In the genomic region with DNA sequence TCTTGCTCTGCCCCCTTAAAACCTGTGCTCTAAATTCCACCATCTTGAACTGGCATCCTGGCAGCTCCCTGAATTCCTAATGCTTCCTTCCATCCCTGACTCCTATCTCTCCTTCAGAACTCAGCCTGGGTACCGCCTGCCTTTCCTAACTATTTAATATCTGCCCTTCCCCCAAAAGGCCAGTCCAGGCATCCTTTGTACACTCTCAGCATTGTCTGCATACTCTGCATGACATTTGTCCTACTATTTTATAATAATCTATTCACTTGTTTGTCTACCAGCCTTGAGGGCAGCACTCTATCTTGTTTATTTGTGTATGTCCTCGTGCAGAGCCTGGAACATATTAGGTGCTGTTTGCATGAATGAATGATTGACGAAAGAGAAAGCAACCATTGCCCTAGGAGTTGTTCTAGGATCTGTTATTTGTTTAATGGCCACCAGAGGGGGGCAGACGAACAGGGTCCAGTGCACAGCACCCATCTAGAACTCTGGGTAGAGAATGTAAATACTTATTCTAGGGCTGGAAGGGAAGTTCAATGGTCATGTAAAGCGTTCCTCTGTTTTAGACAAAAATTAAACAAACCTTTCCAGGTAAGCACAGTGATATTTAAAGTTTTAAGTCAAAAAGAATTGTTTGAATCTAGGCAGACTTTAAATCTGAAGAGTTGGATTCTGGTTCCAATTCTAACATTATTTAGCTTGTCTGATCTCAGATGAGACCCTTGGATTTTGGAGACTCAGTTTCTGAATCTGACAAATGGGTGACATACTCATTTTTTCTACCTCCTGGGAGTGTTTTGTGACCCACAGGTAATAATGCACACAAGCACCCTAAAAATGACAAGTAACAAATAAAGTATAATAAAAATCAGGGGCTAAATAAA, we compare ENCODE assay signal across 8 cellular contexts.
A peak's percentile ranks its signal among the peaks of the same experiment; 100 is the strongest.
DNase-seq lines count a peak whose midpoint lies in the region; ATAC-seq and TF ChIP-seq lines count a peak whose summit lies in the region.

No MANE protein-coding gene starts in this region.

- no peaks in the 10 kb centered on the region for H3K9me2 ChIP-seq in neural cell (ENCODE audit: insufficient read depth, low read length)

- H3K4me1 Mint-ChIP-seq in Caco-2 (ENCODE audit: low read depth, unreplicated experiment), result no peaks in the 10 kb centered on the region
- H3K4me1 Mint-ChIP-seq in activated CD4-positive, alpha-beta memory T cell treated with anti-CD3 and anti-CD28 coated beads, Interleukin-2, amount 10 ng/mL, durations not matched to agents 7 days and 5 days, result peaks cover 9% of the 10 kb centered on the region

- no peaks in the 10 kb centered on the region for H3K27me3 Mint-ChIP-seq in Caco-2 (ENCODE audit: insufficient read depth, unreplicated experiment)
- no peaks in the 10 kb centered on the region for H3K27me3 Mint-ChIP-seq in activated CD4-positive, alpha-beta memory T cell treated with anti-CD3 and anti-CD28 coated beads, Interleukin-2, amount 10 ng/mL, durations not matched to agents 7 days and 5 days

- H3K27me3 ChIP-seq in Caco-2 (replicated peaks; ENCODE audit: control insufficient read depth, insufficient read depth, low read length), result no peaks in the 10 kb centered on the region
- no peaks in the 10 kb centered on the region for H3K27me3 ChIP-seq in neural cell (ENCODE audit: insufficient read depth, low read depth, low read length)
- no peaks in the 10 kb centered on the region for H3K27me3 ChIP-seq in upper lobe of left lung

- H3K4me1 ChIP-seq in Caco-2 (no peaks in the 10 kb centered on the region), upper lobe of left lung (peaks cover 6 to 20% (median 8%) of the 10 kb centered on the region in 4 donors)

- ATAC-seq in GM19025 (IDR thresholded peaks at IDR 0.05; ENCODE audit: low read depth, unreplicated experiment), result peak; percentile 96
- ATAC-seq in HG03103 (IDR thresholded peaks at IDR 0.05; ENCODE audit: low read depth, unreplicated experiment), result peak; percentile 97
- ATAC-seq in upper lobe of left lung (ENCODE audit: low FRiP score in 2 of 2), result peak; percentile 86 to 91

- CTCF ChIA-PET in Caco-2 (lab: Charles Lee), result interaction anchor here (0.7 to 2.5 kb wide), 5 partner anchors 12 to 175 kb away, joined by 3 to 20 read pairs (median 3); a partner anchor contains a TSS
- CTCF ChIA-PET in activated CD4-positive, alpha-beta memory T cell treated with anti-CD3 and anti-CD28 coated beads, Interleukin-2, amount 10 ng/mL, durations not matched to agents 7 days and 5 days (lab: Charles Lee), result interaction anchor here (0.6 to 3.2 kb wide), 18 partner anchors 11 to 476 kb away, joined by 3 to 21 read pairs (median 5); a partner anchor contains a TSS

- no peak overlapping the region for H3K4me3 Mint-ChIP-seq in Caco-2 (ENCODE audit: unreplicated experiment)
- peak overlapping the region; percentile 30 for H3K4me3 Mint-ChIP-seq in activated CD4-positive, alpha-beta memory T cell treated with anti-CD3 and anti-CD28 coated beads, Interleukin-2, amount 10 ng/mL, durations not matched to agents 7 days and 5 days

- WGBS in upper lobe of left lung, 2 donors, result 11 to 14% methylated on average over 5 of the region's 5 CpGs

- TF ChIP-seq RAD21 in neural cell (conservative IDR thresholded peaks at IDR 0.05), result no peak

- no peak overlapping the region for H2AFZ ChIP-seq in neural cell (ENCODE audit: low read depth, low read length)

- no peaks in the 10 kb centered on the region for H3K79me2 ChIP-seq in neural cell (replicated peaks; ENCODE audit: insufficient read depth, low read length)

- no peaks in the 10 kb centered on the region for H3K36me3 Mint-ChIP-seq in Caco-2 (ENCODE audit: insufficient read depth, unreplicated experiment)
- no peaks in the 10 kb centered on the region for H3K36me3 Mint-ChIP-seq in activated CD4-positive, alpha-beta memory T cell treated with anti-CD3 and anti-CD28 coated beads, Interleukin-2, amount 10 ng/mL, durations not matched to agents 7 days and 5 days (ENCODE audit: low read depth)

- POLR2A ChIA-PET in Caco-2 (lab: Charles Lee), result no interaction called here
- POLR2A ChIA-PET in activated CD4-positive, alpha-beta memory T cell treated with anti-CD3 and anti-CD28 coated beads, Interleukin-2, amount 10 ng/mL, durations not matched to agents 7 days and 5 days (lab: Charles Lee), result interaction anchor here (1.0 kb wide), 1 partner anchor 130 kb away, joined by 3 read pairs; no protein-coding TSS in a partner anchor

- H3K4me3 ChIP-seq in Caco-2 (ENCODE audit: low read depth, low read length), result no peak overlapping the region
- no peak overlapping the region for H3K4me3 ChIP-seq in neural cell (ENCODE audit: low read length)
- H3K4me3 ChIP-seq in upper lobe of left lung, result peak overlapping the region in 1 of 4 donors; percentile 23

- H3K36me3 ChIP-seq in Caco-2 (ENCODE audit: control insufficient read depth, insufficient read depth, low read length), result no peaks in the 10 kb centered on the region
- H3K36me3 ChIP-seq in neural cell (ENCODE audit: insufficient read depth, low read length), result no peaks in the 10 kb centered on the region
- H3K36me3 ChIP-seq in upper lobe of left lung, result no peaks in the 10 kb centered on the region

- no peak overlapping the region for H3K9ac ChIP-seq in neural cell (ENCODE audit: low read length)

- no TSS peak for BruUV-seq in Caco-2 (replicated peaks; lab: Mats Ljungman, UMichigan)

- TF ChIP-seq CTCF in Caco-2 (IDR thresholded peaks at IDR 0.05; ENCODE audit: insufficient read depth in 1 of 2, low read depth in 1 of 2, low read length in 1 of 2, severe bottlenecking in 1 of 2, unreplicated experiment in 1 of 2) (peak; percentile 75 to 79), neural cell (IDR thresholded peaks at IDR 0.05; ENCODE audit: poor library complexity, severe bottlenecking) (peak; percentile 40), upper lobe of left lung (IDR thresholded peaks at IDR 0.05) (peak; percentile 62 to 83 (median 78))

- no peaks in the 10 kb centered on the region for H4K20me1 ChIP-seq in neural cell (ENCODE audit: insufficient read depth)

- intact Hi-C loops in Caco-2 (cut with micrococcal nuclease; ENCODE audit: unreplicated experiment), result loop anchor here (1.0 to 2.0 kb wide), 4 partner anchors 130 to 502 kb away; no protein-coding TSS in a partner anchor

- no peak overlapping the region for H3K27ac ChIP-seq in neural cell (ENCODE audit: low read length)
- no peak overlapping the region for H3K27ac ChIP-seq in upper lobe of left lung

- no peaks in the 10 kb centered on the region for H3K9me3 Mint-ChIP-seq in Caco-2 (ENCODE audit: unreplicated experiment)
- no peaks in the 10 kb centered on the region for H3K9me3 Mint-ChIP-seq in activated CD4-positive, alpha-beta memory T cell treated with anti-CD3 and anti-CD28 coated beads, Interleukin-2, amount 10 ng/mL, durations not matched to agents 7 days and 5 days

- peak; percentile 49 to 74 for DNase-seq in Caco-2
- DNase-seq in NCI-H526 (lab: John Stamatoyannopoulos, UW), result peak; percentile 60 to 82
- peak; percentile 49 for DNase-seq in activated CD4-positive, alpha-beta memory T cell treated with anti-CD3 and anti-CD28 coated beads, Interleukin-2, amount 10 ng/mL, durations not matched to agents 7 days and 5 days
- peak; percentile 70 for DNase-seq in fibroblast of gingiva (ENCODE audit: low read depth)
- DNase-seq in upper lobe of left lung, result peak in 1 of 2 donors; percentile 58

- TF ChIP-seq EP300 in neural cell (conservative IDR thresholded peaks at IDR 0.05; ENCODE audit: poor library complexity, severe bottlenecking) (no peak), upper lobe of left lung (IDR thresholded peaks at IDR 0.05) (no peak)

- H3K4me2 ChIP-seq in neural cell (ENCODE audit: low read length), result no peak overlapping the region

- no peaks in the 10 kb centered on the region for H3F3A ChIP-seq in neural cell (ENCODE audit: insufficient read depth, low read length, poor library complexity, severe bottlenecking)

- no peak for TF ChIP-seq POLR2A in upper lobe of left lung (IDR thresholded peaks at IDR 0.05)

- H3K27ac Mint-ChIP-seq in Caco-2 (ENCODE audit: unreplicated experiment), result no peak overlapping the region
- no peak overlapping the region for H3K27ac Mint-ChIP-seq in activated CD4-positive, alpha-beta memory T cell treated with anti-CD3 and anti-CD28 coated beads, Interleukin-2, amount 10 ng/mL, durations not matched to agents 7 days and 5 days

- H3K9me3 ChIP-seq in Caco-2, result no peaks in the 10 kb centered on the region
- H3K9me3 ChIP-seq in neural cell (ENCODE audit: low read length), result no peaks in the 10 kb centered on the region
- H3K9me3 ChIP-seq in upper lobe of left lung, result no peaks in the 10 kb centered on the region

TF ChIP-seq in neural cell, 6 proteins besides CTCF, POLR2A, EP300 and RAD21:
- TF ChIP-seq SMC3 (conservative IDR thresholded peaks at IDR 0.05; ENCODE audit: poor library complexity), result peak; percentile 27
- TF ChIP-seq POLR2AphosphoS5 (IDR thresholded peaks at IDR 0.05), result no peak
- TF ChIP-seq TAF1 (IDR thresholded peaks at IDR 0.05; ENCODE audit: low read depth), result no peak
TF ChIP-seq in neural cell: peak in this region for 1.
